ENCODE assay signal across 8 cellular contexts in genomic region chr6:43427406-43428111, GRCh38. TPM values are rescaled to one million over a fixed set of nuclear protein-coding genes. Genes with fewer than 3 reads are reported as not detected.
A peak's percentile ranks its signal among the peaks of the same experiment; 100 is the strongest.
DNase-seq lines count a peak whose midpoint lies in the region; ATAC-seq and TF ChIP-seq lines count a peak whose summit lies in the region.

Gene ABCC10 (plus strand): TSS chr6:43427541. CDS start chr6:43427979, 438 bp downstream.

- peak; percentile 99 for DNase-seq in NCI-H1092 treated with DMSO at 0.1 percent for 48 hours (lab: John Stamatoyannopoulos, UW)
- DNase-seq in SKM-1 (lab: John Stamatoyannopoulos, UW; ENCODE audit: unreplicated experiment) = peak; percentile 90
- peak; percentile 95 to 96 for DNase-seq in activated naive CD4-positive, alpha-beta T cell treated with anti-CD3 and anti-CD28 coated beads, Interleukin-2, amount 50 U/mL, for 72 hours (ENCODE audit: low spot score in 2 of 2)
- DNase-seq in glomerular visceral epithelial cell (ENCODE audit: extremely low spot score) = peak; percentile 94
- DNase-seq in omental fat pad (ENCODE audit: low spot score) = peak; percentile 78
- DNase-seq in thoracic aorta (ENCODE audit: low spot score) = peak; percentile 74

- H3K36me3 ChIP-seq in thoracic aorta = peaks cover 3% of the 10 kb centered on the region

- ATAC-seq in HG02610 (IDR thresholded peaks at IDR 0.05; ENCODE audit: unreplicated experiment) = peak; percentile 91
- peak; percentile 93 to 97 for ATAC-seq in activated naive CD4-positive, alpha-beta T cell treated with anti-CD3 and anti-CD28 coated beads, Interleukin-2, amount 50 U/mL, for 72 hours
- ATAC-seq in omental fat pad (ENCODE audit: low FRiP score) = peak; percentile 99
- peak; percentile 97 for ATAC-seq in thoracic aorta (ENCODE audit: insufficient number of reproducible peaks, low FRiP score, low read depth)

- peak within 1 kb of the TSS; percentile 81 to 83 for H3K27ac ChIP-seq in thoracic aorta

- no peaks in the 10 kb centered on the region for H3K9me3 Mint-ChIP-seq in activated naive CD4-positive, alpha-beta T cell treated with anti-CD3 and anti-CD28 coated beads, Interleukin-2, amount 50 U/mL, for 72 hours

- no peaks in the 10 kb centered on the region for H3K9me3 ChIP-seq in thoracic aorta

- peak within 1 kb of the TSS; percentile 86 to 99 for H3K27ac Mint-ChIP-seq in activated naive CD4-positive, alpha-beta T cell treated with anti-CD3 and anti-CD28 coated beads, Interleukin-2, amount 50 U/mL, for 72 hours

- peak; percentile 65 for TF ChIP-seq POLR2A in GM10847 (IDR thresholded peaks at IDR 0.05; ENCODE audit: extremely low read depth, insufficient read length)

- peaks cover 0 to 8% of the 10 kb centered on the region in 2 donors for H3K36me3 Mint-ChIP-seq in activated naive CD4-positive, alpha-beta T cell treated with anti-CD3 and anti-CD28 coated beads, Interleukin-2, amount 50 U/mL, for 72 hours

- peaks cover 14 to 20% of the 10 kb centered on the region in 2 donors for H3K4me1 ChIP-seq in thoracic aorta (ENCODE audit: control insufficient read depth in 1 of 2, low read depth in 2 of 2)

- peak within 1 kb of the TSS; percentile 92 for H3K4me3 ChIP-seq in thoracic aorta

- no peaks in the 10 kb centered on the region for H3K27me3 ChIP-seq in thoracic aorta (replicated peaks; ENCODE audit: insufficient read depth)

- TF ChIP-seq CTCF in omental fat pad (IDR thresholded peaks at IDR 0.05) (no peak), thoracic aorta (IDR thresholded peaks at IDR 0.05) (peak; percentile 27)

RNA-seq across cellular contexts. Expression of gene ABCC10, which starts in this region (rescaled TPM):
- total RNA-seq in activated naive CD4-positive, alpha-beta T cell treated with anti-CD3 and anti-CD28 coated beads, Interleukin-2, amount 50 U/mL, for 72 hours = 10 to 100 TPM; 30.2 to 46.2 TPM
- 10 to 100 TPM; 11.5 to 21.9 (median 14.2) TPM for total RNA-seq in omental fat pad
- 10 to 100 TPM; 24.3 to 58.9 TPM for total RNA-seq in thoracic aorta

Comparison
In these comparisons a context has a peak if more than half of its experiments do, and no peak if none do; other contexts are left out.
1. Peak in every context shown above with its lines: DNase-seq, ATAC-seq, H3K4me3 ChIP-seq and H3K27ac ChIP-seq.